8 cellular contexts compared by ENCODE assay signal in genomic region chr4:7067523-7068278, GRCh38. TPM values are rescaled to one million over a fixed set of nuclear protein-coding genes. Genes with fewer than 3 reads are reported as not detected.
DNase-seq lines count a peak whose midpoint lies in the region; ATAC-seq and TF ChIP-seq lines count a peak whose summit lies in the region.

GRPEL1 (minus strand) TSS chr4:7068064; CDS start chr4:7068032, 32 bp downstream.

- intact Hi-C loops in IMR-90 (cut with micrococcal nuclease) (loop anchor here (2.0 kb wide), 1 partner anchor 57 kb away; no protein-coding TSS in a partner anchor), OCI-LY7 (cut with micrococcal nuclease; ENCODE audit: unreplicated experiment) (loop anchor here (1.0 to 2.0 kb wide), 7 partner anchors 23 to 393 kb away; partner anchors contain the start of genes BLOC1S4, KIAA0232 and TBC1D14)

- H2BK15ac ChIP-seq in IMR-90 (ENCODE audit: low read depth, low read length): no peak within 1 kb of the TSS

- H3K36me3 ChIP-seq in IMR-90 (ENCODE audit: control insufficient read depth, insufficient read depth, low read length): peaks cover 13% of the 10 kb centered on the region
- H3K36me3 ChIP-seq in OCI-LY7 (ENCODE audit: insufficient read depth, low read length): peaks cover 35% of the 10 kb centered on the region
- H3K36me3 ChIP-seq in mucosa of stomach (ENCODE audit: control insufficient read depth, insufficient read depth, low read length): peaks cover 10% of the 10 kb centered on the region

- peaks cover 18 to 40% of the 10 kb centered on the region in 2 experiments for H3K79me1 ChIP-seq in IMR-90 (ENCODE audit: low read depth in 1 of 2, low read length in 2 of 2)

- peak within 1 kb of the TSS; percentile 70 for H3K4ac ChIP-seq in IMR-90 (ENCODE audit: low read depth, low read length)

- BruUV-seq in IMR-90 (replicated peaks; lab: Mats Ljungman, UMichigan) (no TSS peak), OCI-LY7 (replicated peaks; lab: Mats Ljungman, UMichigan) (no TSS peak)

- H2AK5ac ChIP-seq in IMR-90 (ENCODE audit: low read depth, low read length): peak within 1 kb of the TSS; percentile 75

- no peak for TF ChIP-seq RAD21 in IMR-90 (IDR thresholded peaks at IDR 0.05; ENCODE audit: low read length)

- in situ Hi-C loops in IMR-90 (cut with MboI; ENCODE audit: low sequenced_read_pairs): no loop called here

- H3K4me3 Mint-ChIP-seq in activated T-cell treated with anti-CD3 and anti-CD28 coated beads, Interleukin-2, amount 50 U/mL, for 4 hours: peak within 1 kb of the TSS; percentile 90
- peak within 1 kb of the TSS; percentile 95 for H3K4me3 Mint-ChIP-seq in stimulated activated effector memory CD8-positive, alpha-beta T cell treated with anti-CD3 and anti-CD28 coated beads, Interleukin-12 subunit alpha, Interleukin-12 subunit beta, amount 100 ng/mL, for 72 hours

- peak within 1 kb of the TSS; percentile 33; the same call in 1 of the 2 replicates for H4K5ac ChIP-seq in IMR-90 (ENCODE audit: low read depth, low read length)

- H3K4me1 Mint-ChIP-seq in activated T-cell treated with anti-CD3 and anti-CD28 coated beads, Interleukin-2, amount 50 U/mL, for 4 hours (ENCODE audit: low read depth): peaks cover 49% of the 10 kb centered on the region
- peaks cover 52% of the 10 kb centered on the region for H3K4me1 Mint-ChIP-seq in stimulated activated effector memory CD8-positive, alpha-beta T cell treated with anti-CD3 and anti-CD28 coated beads, Interleukin-12 subunit alpha, Interleukin-12 subunit beta, amount 100 ng/mL, for 72 hours

- H3K79me2 ChIP-seq in OCI-LY7 (ENCODE audit: insufficient read depth, low read depth, low read length): peaks cover 39% of the 10 kb centered on the region

- peak within 1 kb of the TSS; percentile 47; the same call in 1 of the 2 replicates for H4K91ac ChIP-seq in IMR-90 (ENCODE audit: insufficient read depth, low read depth, low read length)

- H4K20me1 ChIP-seq in IMR-90 (ENCODE audit: insufficient read depth, low read length): peaks cover 19% of the 10 kb centered on the region
- peaks cover 12% of the 10 kb centered on the region; the same call in 1 of the 2 replicates for H4K20me1 ChIP-seq in OCI-LY7 (ENCODE audit: insufficient read depth, low read length)

- peak; percentile 95 for TF ChIP-seq POLR2A in IMR-90 (IDR thresholded peaks at IDR 0.05; ENCODE audit: low read depth, low read length)

- H3K56ac ChIP-seq in IMR-90 (ENCODE audit: extremely low read depth, insufficient read depth, low read length): peak within 1 kb of the TSS; percentile 70; the same call in 1 of the 2 replicates

- H3K9me3 Mint-ChIP-seq in activated T-cell treated with anti-CD3 and anti-CD28 coated beads, Interleukin-2, amount 50 U/mL, for 4 hours: no peaks in the 10 kb centered on the region
- H3K9me3 Mint-ChIP-seq in stimulated activated effector memory CD8-positive, alpha-beta T cell treated with anti-CD3 and anti-CD28 coated beads, Interleukin-12 subunit alpha, Interleukin-12 subunit beta, amount 100 ng/mL, for 72 hours: no peaks in the 10 kb centered on the region

- no peaks in the 10 kb centered on the region for H3K27me3 Mint-ChIP-seq in activated T-cell treated with anti-CD3 and anti-CD28 coated beads, Interleukin-2, amount 50 U/mL, for 4 hours (ENCODE audit: low read depth)

- peak; percentile 99 for DNase-seq in DMS53 treated with DMSO at 0.1 percent for 48 hours (lab: John Stamatoyannopoulos, UW; ENCODE audit: unreplicated experiment)
- DNase-seq in IMR-90: peak; percentile 99
- peak; percentile 99 for DNase-seq in OCI-LY7 (ENCODE audit: low spot score)
- DNase-seq in activated T-cell treated with anti-CD3 and anti-CD28 coated beads, Interleukin-2, amount 50 U/mL, for 4 hours: peak; percentile 100
- DNase-seq in stimulated activated effector memory CD8-positive, alpha-beta T cell treated with anti-CD3 and anti-CD28 coated beads, Interleukin-12 subunit alpha, Interleukin-12 subunit beta, amount 100 ng/mL, for 72 hours (ENCODE audit: low spot score in 2 of 2): peak; percentile 99 to 100

- peak within 1 kb of the TSS; percentile 59 to 80; a peak in 2 of 4 replicates for H4K8ac ChIP-seq in IMR-90 (ENCODE audit: low read depth in 2 of 2, low read length in 2 of 2)

- dilution Hi-C loops in IMR-90 (cut with HindIII; ENCODE audit: low sequenced_read_pairs, unreplicated experiment): no loop called here

- ATAC-seq in GM21529 (IDR thresholded peaks at IDR 0.05; ENCODE audit: unreplicated experiment) (peak; percentile 90), IMR-90 (ENCODE audit: low read depth) (peak; percentile 96), esophagus mucosa (peak; percentile 98)
- peak; percentile 91 to 94 for ATAC-seq in activated T-cell treated with anti-CD3 and anti-CD28 coated beads, Interleukin-2, amount 50 U/mL, for 4 hours
- peak; percentile 96 for ATAC-seq in stimulated activated effector memory CD8-positive, alpha-beta T cell treated with anti-CD3 and anti-CD28 coated beads, Interleukin-12 subunit alpha, Interleukin-12 subunit beta, amount 100 ng/mL, for 72 hours

- peak within 1 kb of the TSS; percentile 99 for H2AK9ac ChIP-seq in IMR-90 (replicated peaks; ENCODE audit: low read depth, low read length, poor library complexity)

- H2AFZ ChIP-seq in IMR-90 (replicated peaks; ENCODE audit: low read length, poor library complexity) (peak within 1 kb of the TSS; percentile 97), OCI-LY7 (ENCODE audit: low read length) (peak within 1 kb of the TSS; percentile 68)

- TF ChIP-seq CTCF in IMR-90 (conservative IDR thresholded peaks at IDR 0.05; ENCODE audit: low read depth, low read length) (no peak), OCI-LY7 (conservative IDR thresholded peaks at IDR 0.05; ENCODE audit: low read length) (0 out of 2 replicates have a peak, but pooled peaks have one; percentile 27)

- no peaks in the 10 kb centered on the region for H3K9me3 ChIP-seq in IMR-90 (ENCODE audit: control insufficient read depth, insufficient read depth, low read length)
- H3K9me3 ChIP-seq in OCI-LY7 (ENCODE audit: low read length): no peaks in the 10 kb centered on the region
- no peaks in the 10 kb centered on the region for H3K9me3 ChIP-seq in mucosa of stomach (ENCODE audit: control insufficient read depth, low read length)

- peak within 1 kb of the TSS; percentile 90 for H3K27ac Mint-ChIP-seq in stimulated activated effector memory CD8-positive, alpha-beta T cell treated with anti-CD3 and anti-CD28 coated beads, Interleukin-12 subunit alpha, Interleukin-12 subunit beta, amount 100 ng/mL, for 72 hours

- peaks cover 3% of the 10 kb centered on the region; the same call in 1 of the 2 replicates for H3K9me1 ChIP-seq in IMR-90 (ENCODE audit: insufficient read depth, low read length)

- H3K4me2 ChIP-seq in IMR-90 (ENCODE audit: low read depth, low read length): peak within 1 kb of the TSS; percentile 98
- peak within 1 kb of the TSS; percentile 86 for H3K4me2 ChIP-seq in OCI-LY7 (ENCODE audit: low read length)

- H3K23ac ChIP-seq in IMR-90 (ENCODE audit: low read depth, low read length): peak within 1 kb of the TSS; percentile 85

- no peak within 1 kb of the TSS for H2BK20ac ChIP-seq in IMR-90 (ENCODE audit: low read depth, low read length)

- H3K4me3 ChIP-seq in IMR-90 (ENCODE audit: insufficient read depth, low read depth, low read length) (peak within 1 kb of the TSS; percentile 74), OCI-LY7 (ENCODE audit: low read depth, low read length, poor library complexity, severe bottlenecking) (peak within 1 kb of the TSS; percentile 94), mucosa of stomach (ENCODE audit: low read length) (peak within 1 kb of the TSS; percentile 61)

- H3K4me1 ChIP-seq in IMR-90 (ENCODE audit: control insufficient read depth, insufficient read depth, low read length) (peaks cover 7% of the 10 kb centered on the region; the same call in 1 of the 2 replicates), OCI-LY7 (ENCODE audit: insufficient read depth, low read length, poor library complexity, severe bottlenecking) (peaks cover 27% of the 10 kb centered on the region), mucosa of stomach (ENCODE audit: control insufficient read depth, insufficient read depth, low read length) (peaks cover 22% of the 10 kb centered on the region)

- peak within 1 kb of the TSS; percentile 74 for H3K14ac ChIP-seq in IMR-90 (replicated peaks; ENCODE audit: low read depth, low read length)

- POLR2A ChIA-PET in IMR-90 (lab: Charles Lee; ENCODE audit: unreplicated experiment): interaction anchor here (0.6 to 1.0 kb wide), 4 partner anchors 27 to 340 kb away, joined by 3 to 4 read pairs (median 4); no protein-coding TSS in a partner anchor
- POLR2A ChIA-PET in OCI-LY7 (lab: Charles Lee): interaction anchor here (0.6 to 2.6 kb wide), 18 partner anchors 11 to 351 kb away, joined by 3 to 9 read pairs (median 4); partner anchors contain the start of genes TADA2B and TBC1D14

- H2BK120ac ChIP-seq in IMR-90 (ENCODE audit: low read depth, low read length): no peak within 1 kb of the TSS

- H3K9ac ChIP-seq in IMR-90 (ENCODE audit: low read depth, low read length) (peak within 1 kb of the TSS; percentile 79), mucosa of stomach (ENCODE audit: low read length) (peak within 1 kb of the TSS; percentile 76)

- H3K27ac ChIP-seq in IMR-90 (ENCODE audit: insufficient read depth, low read length) (peak within 1 kb of the TSS; percentile 85), OCI-LY7 (ENCODE audit: low read depth, low read length, poor library complexity, severe bottlenecking) (peak within 1 kb of the TSS; percentile 50)

- H3K36me3 Mint-ChIP-seq in activated T-cell treated with anti-CD3 and anti-CD28 coated beads, Interleukin-2, amount 50 U/mL, for 4 hours (ENCODE audit: insufficient read depth): peaks cover 16% of the 10 kb centered on the region
- H3K36me3 Mint-ChIP-seq in stimulated activated effector memory CD8-positive, alpha-beta T cell treated with anti-CD3 and anti-CD28 coated beads, Interleukin-12 subunit alpha, Interleukin-12 subunit beta, amount 100 ng/mL, for 72 hours: peaks cover 56% of the 10 kb centered on the region

- WGBS in IMR-90 (ENCODE audit: extremely low coverage in 2 of 2, insufficient read length in 1 of 2), 2 experiments: 0% methylated on average over 36 of the region's 75 CpGs; no CpG with 5 or more reads in 1 of the 2 experiments

- CTCF ChIA-PET in IMR-90 (lab: Yijun Ruan, JAX) (interaction anchor here (0.6 to 1.5 kb wide), 3 partner anchors 24 to 158 kb away, joined by 3 to 4 read pairs (median 3); partner anchors contain the start of genes TADA2B and TBC1D14), OCI-LY7 (lab: Charles Lee; ENCODE audit: unreplicated experiment) (interaction anchor here (0.5 to 1.3 kb wide), 5 partner anchors 9 to 794 kb away, joined by 3 to 7 read pairs (median 4); no protein-coding TSS in a partner anchor)

- H2BK5ac ChIP-seq in IMR-90 (ENCODE audit: low read depth, low read length, poor library complexity, severe bottlenecking): peak within 1 kb of the TSS; percentile 59

- no peak within 1 kb of the TSS for H3K18ac ChIP-seq in IMR-90 (ENCODE audit: low read depth, low read length)

- H3K27me3 ChIP-seq in IMR-90 (ENCODE audit: control insufficient read depth, insufficient read depth, low read length) (peaks cover 2% of the 10 kb centered on the region; the same call in 1 of the 2 replicates), mucosa of stomach (ENCODE audit: control insufficient read depth, insufficient read depth, low read length) (no peaks in the 10 kb centered on the region)

- H3K9me2 ChIP-seq in OCI-LY7 (ENCODE audit: insufficient read depth, low read length): no peaks in the 10 kb centered on the region

RNA-seq across cellular contexts. Expression of gene GRPEL1, which starts in this region (rescaled TPM):
- total RNA-seq in IMR-90 (2012; rRNA removed) (33.0 and 48.6 TPM in 2 replicates), OCI-LY7 (2022) (31.3 and 43.7 TPM in 2 replicates), esophagus mucosa (34.0 TPM)
- polyA plus RNA-seq in IMR-90 (2012; rRNA removed): 32.0 and 33.9 TPM in 2 replicates
- polyA plus RNA-seq in IMR-90 (2012; cell fraction: cytosol; rRNA removed): 9.0 and 14.6 TPM in 2 replicates
- polyA plus RNA-seq in IMR-90 (2012; cell fraction: nucleus; rRNA removed; ENCODE audit: low replicate concordance): 5.0 and 19.1 TPM in 2 replicates
- 27.4 and 33.4 TPM in 2 replicates for total RNA-seq in OCI-LY7 (2014; rRNA removed; shearing (Covaris generic))
- total RNA-seq in activated T-cell treated with anti-CD3 and anti-CD28 coated beads, Interleukin-2, amount 50 U/mL, for 4 hours: 100 to 1,000 TPM; 129 to 146 (median 136) TPM

Comparison
In these comparisons a context has a peak if more than half of its experiments do, and no peak if none do; other contexts are left out.
1. Peak in every context shown above with its lines: DNase-seq, ATAC-seq, H3K4me3 ChIP-seq and H3K27ac ChIP-seq.